8 cellular contexts compared by ENCODE assay signal in genomic region chr15:63735449-63735848, GRCh38.
"Had no signal": no experiment of that assay in that cellular context is flagged by ENCODE, and none has a peak within 500 bp of the region (broad histone marks: within the 10 kb centered on the region; RNA-seq: fewer than 3 reads in every experiment).

No MANE protein-coding gene starts in this region.

- H3K4me2 ChIP-seq: GM23338 had no signal

- H3K4me1 Mint-ChIP-seq: GM23338, H9 had no signal

- H2AFZ ChIP-seq: GM23338 had no signal

- DNase-seq: H9, HCEC 1CT, IMR-90, KBM-7 had no signal

- ATAC-seq: GM23338 had no signal

- H3K4me3 ChIP-seq: GM23338 had no signal

- H3K27ac Mint-ChIP-seq: GM23338 had no signal

- FAIRE-seq: H1, H54, HTR-8/SVneo had no signal

- H3K4me3 Mint-ChIP-seq: GM23338, H9 had no signal
